29 cellular contexts compared by ENCODE assay signal in genomic region chr5:137054335-137054734, GRCh38.
"Had no signal": no experiment of that assay in that cellular context is flagged by ENCODE, and none has a peak within 500 bp of the region (broad histone marks: within the 10 kb centered on the region; RNA-seq: fewer than 3 reads in every experiment).

No MANE protein-coding gene starts in this region.

- H3K27ac Mint-ChIP-seq: activated CD4-positive, alpha-beta memory T cell treated with anti-CD3 and anti-CD28 coated beads, Interleukin-2, amount 10 ng/mL, durations not matched to agents 7 days and 5 days; activated CD4-positive, alpha-beta T cell treated with anti-CD3 and anti-CD28 coated beads, Interleukin-2, amount 10 ng/mL, durations not matched to agents 7 days and 5 days; activated naive CD4-positive, alpha-beta T cell treated with anti-CD3 and anti-CD28 coated beads, Interleukin-2, amount 10 ng/mL, durations not matched to agents 7 days and 5 days; activated naive CD4-positive, alpha-beta T cell treated with anti-CD3 and anti-CD28 coated beads, Interleukin-2, amount 50 U/mL, for 72 hours; activated naive CD8-positive, alpha-beta T cell treated with anti-CD3 and anti-CD28 coated beads, Interleukin-2, amount 10 ng/mL, durations not matched to agents 7 days and 5 days; activated T-cell treated with anti-CD3 and anti-CD28 coated beads, Interleukin-2, amount 50 U/mL, for 24 hours; activated T-cell treated with anti-CD3 and anti-CD28 coated beads, Interleukin-2, amount 50 U/mL, for 72 hours; brain; effector memory CD8-positive, alpha-beta T cell had no signal

- H3K4me2 ChIP-seq: hepatocyte had no signal

- H3K79me2 ChIP-seq: hepatocyte had no signal

- H3K36me3 Mint-ChIP-seq: activated naive CD4-positive, alpha-beta T cell treated with anti-CD3 and anti-CD28 coated beads, Interleukin-2, amount 10 ng/mL, durations not matched to agents 7 days and 5 days; activated naive CD4-positive, alpha-beta T cell treated with anti-CD3 and anti-CD28 coated beads, Interleukin-2, amount 50 U/mL, for 72 hours; activated naive CD8-positive, alpha-beta T cell treated with anti-CD3 and anti-CD28 coated beads, Interleukin-2, amount 10 ng/mL, durations not matched to agents 7 days and 5 days; brain had no signal

- H3K36me3 ChIP-seq: ascending aorta, breast epithelium, esophagus squamous epithelium, gastroesophageal sphincter, heart right ventricle had no signal

- H2AFZ ChIP-seq: hepatocyte had no signal

- H3K27ac ChIP-seq: ascending aorta, esophagus squamous epithelium, gastroesophageal sphincter, heart right ventricle, hepatocyte had no signal

- H3K4me3 Mint-ChIP-seq: activated CD4-positive, alpha-beta memory T cell treated with anti-CD3 and anti-CD28 coated beads, Interleukin-2, amount 10 ng/mL, durations not matched to agents 7 days and 5 days; activated CD4-positive, alpha-beta T cell treated with anti-CD3 and anti-CD28 coated beads, Interleukin-2, amount 10 ng/mL, durations not matched to agents 7 days and 5 days; activated naive CD4-positive, alpha-beta T cell treated with anti-CD3 and anti-CD28 coated beads, Interleukin-2, amount 10 ng/mL, durations not matched to agents 7 days and 5 days; activated naive CD8-positive, alpha-beta T cell treated with anti-CD3 and anti-CD28 coated beads, Interleukin-2, amount 10 ng/mL, durations not matched to agents 7 days and 5 days; activated T-cell treated with anti-CD3 and anti-CD28 coated beads, Interleukin-2, amount 50 U/mL, for 24 hours; activated T-cell treated with anti-CD3 and anti-CD28 coated beads, Interleukin-2, amount 50 U/mL, for 72 hours; brain; central memory CD8-positive, alpha-beta T cell; effector memory CD8-positive, alpha-beta T cell had no signal

- H3K9me3 Mint-ChIP-seq: activated CD4-positive, alpha-beta memory T cell treated with anti-CD3 and anti-CD28 coated beads, Interleukin-2, amount 10 ng/mL, durations not matched to agents 7 days and 5 days; activated CD4-positive, alpha-beta T cell treated with anti-CD3 and anti-CD28 coated beads, Interleukin-2, amount 10 ng/mL, durations not matched to agents 7 days and 5 days; activated naive CD4-positive, alpha-beta T cell treated with anti-CD3 and anti-CD28 coated beads, Interleukin-2, amount 10 ng/mL, durations not matched to agents 7 days and 5 days; activated naive CD4-positive, alpha-beta T cell treated with anti-CD3 and anti-CD28 coated beads, Interleukin-2, amount 50 U/mL, for 72 hours; activated naive CD8-positive, alpha-beta T cell treated with anti-CD3 and anti-CD28 coated beads, Interleukin-2, amount 10 ng/mL, durations not matched to agents 7 days and 5 days; activated T-cell treated with anti-CD3 and anti-CD28 coated beads, Interleukin-2, amount 50 U/mL, for 24 hours; activated T-cell treated with anti-CD3 and anti-CD28 coated beads, Interleukin-2, amount 50 U/mL, for 72 hours had no signal

- H3K4me1 ChIP-seq: breast epithelium, esophagus squamous epithelium, gastroesophageal sphincter had no signal

- H3K27me3 Mint-ChIP-seq: activated CD4-positive, alpha-beta memory T cell treated with anti-CD3 and anti-CD28 coated beads, Interleukin-2, amount 10 ng/mL, durations not matched to agents 7 days and 5 days; activated CD4-positive, alpha-beta T cell treated with anti-CD3 and anti-CD28 coated beads, Interleukin-2, amount 10 ng/mL, durations not matched to agents 7 days and 5 days; activated naive CD4-positive, alpha-beta T cell treated with anti-CD3 and anti-CD28 coated beads, Interleukin-2, amount 10 ng/mL, durations not matched to agents 7 days and 5 days; activated naive CD8-positive, alpha-beta T cell treated with anti-CD3 and anti-CD28 coated beads, Interleukin-2, amount 10 ng/mL, durations not matched to agents 7 days and 5 days had no signal

- H3K4me1 Mint-ChIP-seq: activated CD4-positive, alpha-beta memory T cell treated with anti-CD3 and anti-CD28 coated beads, Interleukin-2, amount 10 ng/mL, durations not matched to agents 7 days and 5 days; activated CD4-positive, alpha-beta T cell treated with anti-CD3 and anti-CD28 coated beads, Interleukin-2, amount 10 ng/mL, durations not matched to agents 7 days and 5 days; activated naive CD4-positive, alpha-beta T cell treated with anti-CD3 and anti-CD28 coated beads, Interleukin-2, amount 10 ng/mL, durations not matched to agents 7 days and 5 days; activated naive CD8-positive, alpha-beta T cell treated with anti-CD3 and anti-CD28 coated beads, Interleukin-2, amount 10 ng/mL, durations not matched to agents 7 days and 5 days; brain; central memory CD8-positive, alpha-beta T cell had no signal

- ATAC-seq: activated naive CD4-positive, alpha-beta T cell treated with anti-CD3 and anti-CD28 coated beads, Interleukin-2, amount 50 U/mL, for 72 hours; activated T-cell treated with anti-CD3 and anti-CD28 coated beads, Interleukin-2, amount 50 U/mL, for 72 hours; effector memory CD8-positive, alpha-beta T cell; gastroesophageal sphincter; heart right ventricle had no signal

- H3K27me3 ChIP-seq: ascending aorta, breast epithelium, esophagus squamous epithelium, heart right ventricle, hepatocyte had no signal

- H3K4me3 ChIP-seq: ascending aorta, breast epithelium, esophagus squamous epithelium, gastroesophageal sphincter, heart right ventricle, hepatocyte had no signal

- DNase-seq: activated CD4-positive, alpha-beta memory T cell treated with anti-CD3 and anti-CD28 coated beads, Interleukin-2, amount 10 ng/mL, durations not matched to agents 7 days and 5 days; activated CD4-positive, alpha-beta T cell treated with anti-CD3 and anti-CD28 coated beads for 1 hour; activated CD4-positive, alpha-beta T cell treated with anti-CD3 and anti-CD28 coated beads for 4 hours; activated CD4-positive, alpha-beta T cell treated with anti-CD3 and anti-CD28 coated beads, Interleukin-2, amount 10 ng/mL, durations not matched to agents 7 days and 5 days; activated CD4-positive, alpha-beta T cell treated with anti-CD3 and anti-CD28 coated beads, Interleukin-2, amount 50 U/mL, for 4 hours; activated CD8-positive, alpha-beta memory T cell treated with anti-CD3 and anti-CD28 coated beads, Interleukin-2, amount 50 U/mL, for 48 hours; activated gamma-delta T cell; activated naive CD4-positive, alpha-beta T cell; activated naive CD4-positive, alpha-beta T cell treated with anti-CD3 and anti-CD28 coated beads, Interleukin-2, amount 10 ng/mL, durations not matched to agents 7 days and 5 days; activated naive CD8-positive, alpha-beta T cell treated with anti-CD3 and anti-CD28 coated beads, Interleukin-2, amount 10 ng/mL, durations not matched to agents 7 days and 5 days; activated T-cell treated with anti-CD3 and anti-CD28 coated beads for 4 hours; activated T-cell treated with anti-CD3 and anti-CD28 coated beads, Interleukin-2, amount 50 U/mL, for 24 hours; activated T-cell treated with anti-CD3 and anti-CD28 coated beads, Interleukin-2, amount 50 U/mL, for 72 hours; cortex of kidney; dermis blood vessel endothelial cell; effector CD4-positive, alpha-beta T cell; effector memory CD8-positive, alpha-beta T cell; erythroblast; esophagus squamous epithelium; foreskin melanocyte; heart right ventricle; T-helper 2 cell had no signal

- H3K9me3 ChIP-seq: ascending aorta, breast epithelium, esophagus squamous epithelium, gastroesophageal sphincter, heart right ventricle had no signal
